17 cellular contexts compared by ENCODE assay signal in the genomic region with DNA sequence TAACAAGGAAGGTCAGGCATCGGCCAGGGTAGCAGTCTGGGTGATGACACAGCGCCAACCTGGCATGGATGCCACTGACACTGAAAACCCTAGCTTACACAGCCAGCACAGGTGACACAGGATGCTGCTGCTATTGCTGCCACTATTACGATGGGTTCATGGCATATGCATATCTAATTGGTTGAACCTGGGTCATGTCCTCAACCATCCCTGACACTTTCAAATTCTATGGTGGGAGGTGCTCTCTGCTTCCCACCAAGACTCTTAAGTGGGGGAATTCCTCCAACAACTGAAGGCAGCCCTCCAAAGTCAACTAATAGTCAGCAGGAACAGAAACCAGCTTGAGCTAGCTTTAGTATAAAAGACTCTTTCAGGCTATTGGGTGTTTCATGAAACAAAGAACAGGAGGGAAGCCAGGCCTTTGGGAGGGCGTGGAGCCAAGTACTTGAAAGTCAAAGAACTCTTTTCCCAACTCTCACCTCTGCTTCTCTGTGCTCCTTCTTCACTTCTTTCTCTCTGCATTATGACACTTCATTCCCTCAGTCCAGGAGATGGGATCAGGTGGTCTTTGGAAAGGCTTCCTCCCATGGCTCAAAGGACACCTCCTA. TPM values are rescaled to one million over a fixed set of nuclear protein-coding genes. Genes with fewer than 3 reads are reported as not detected.
DNase-seq lines count a peak whose midpoint lies in the region; ATAC-seq and TF ChIP-seq lines count a peak whose summit lies in the region.
"Had no signal": no experiment of that assay in that cellular context is flagged by ENCODE, and none has a peak within 500 bp of the region (broad histone marks: within the 10 kb centered on the region; RNA-seq: fewer than 3 reads in every experiment).

No MANE protein-coding gene starts in this region.

- H4K20me1 ChIP-seq in mammary epithelial cell (ENCODE audit: insufficient read depth, low read length), result no peaks in the 10 kb centered on the region
- H4K20me1 ChIP-seq: BLaER1 had no signal

- dilution Hi-C loops in mammary epithelial cell (cut with HindIII; ENCODE audit: low sequenced_read_pairs), result no loop called here

- intact Hi-C loops in mammary epithelial cell (cut with micrococcal nuclease), result no loop called here

- DNase-seq in mammary epithelial cell, result peak; percentile 32
- DNase-seq in hepatic stellate cell (ENCODE audit: low spot score), result no peak
- DNase-seq in WTC11 (ENCODE audit: low spot score), result no peak
- no peak for DNase-seq in OCI-M1 (lab: John Stamatoyannopoulos, UW)
- DNase-seq: activated CD4-positive, alpha-beta T cell treated with anti-CD3 and anti-CD28 coated beads for 36 hours; effector memory CD4-positive, alpha-beta T cell; gastrocnemius medialis; IMR-90; midbrain; NCI-H1092 treated with DMSO at 0.1 percent for 48 hours; PC-9 had no signal

- H2AFZ ChIP-seq in mammary epithelial cell (ENCODE audit: low read depth, low read length), result no peak overlapping the region
- H2AFZ ChIP-seq: PC-9 had no signal

- no peak overlapping the region for H3K9ac ChIP-seq in mammary epithelial cell (ENCODE audit: insufficient read depth, low read length)
- H3K9ac ChIP-seq: BLaER1 had no signal

- H3K4me1 Mint-ChIP-seq in WTC11, result peaks cover 14% of the 10 kb centered on the region

- TF ChIP-seq POLR2A in GM18505 (IDR thresholded peaks at IDR 0.05; ENCODE audit: borderline replicate concordance, extremely low read depth, insufficient read depth, insufficient read length), result no peak

- no peak overlapping the region for H3K27ac ChIP-seq in mammary epithelial cell (ENCODE audit: insufficient read depth, low read depth, low read length)
- H3K27ac ChIP-seq: BLaER1, gastrocnemius medialis, PC-9 had no signal

- peaks cover 14% of the 10 kb centered on the region for H3K4me1 ChIP-seq in mammary epithelial cell (ENCODE audit: insufficient read depth, low read length)

- no peaks in the 10 kb centered on the region for H3K36me3 ChIP-seq in mammary epithelial cell (ENCODE audit: insufficient read depth, low read length)
- H3K36me3 ChIP-seq: BLaER1, gastrocnemius medialis had no signal

- H3K4me3 Mint-ChIP-seq in WTC11, result no peak overlapping the region
- H3K4me3 Mint-ChIP-seq: activated CD4-positive, alpha-beta T cell treated with anti-CD3 and anti-CD28 coated beads for 36 hours; activated T-helper 1 cell treated with anti-CD3 and anti-CD28 coated beads, Interleukin-12 subunit alpha, Interleukin-12 subunit beta, Interleukin-2, Interleukin-4 antibody, amounts not matched to agents 30 ng/mL and 10 ng/mL and 1 ng/mL, durations not matched to agents 14 hours and 24 hours and 36 hours had no signal

- CTCF ChIA-PET in mammary epithelial cell (lab: Charles Lee; ENCODE audit: low non-redundant PET), result no interaction called here
- CTCF ChIA-PET in WTC11 (lab: Charles Lee), result no interaction called here

- no peaks in the 10 kb centered on the region for H3K79me2 ChIP-seq in mammary epithelial cell (ENCODE audit: insufficient read depth, low read length)

- H3K9me3 ChIP-seq in mammary epithelial cell (replicated peaks; ENCODE audit: insufficient read depth, low read length), result no peaks in the 10 kb centered on the region
- H3K9me3 ChIP-seq: BLaER1, gastrocnemius medialis had no signal

- POLR2A ChIA-PET in WTC11 (lab: Charles Lee), result no interaction called here

- no peak overlapping the region for H3K4me3 ChIP-seq in mammary epithelial cell (replicated peaks in 1 of 3; ENCODE audit: insufficient read depth in 1 of 3, low read depth in 2 of 3, low read length in 3 of 3)
- H3K4me3 ChIP-seq: BLaER1, gastrocnemius medialis, PC-9 had no signal

- no peaks in the 10 kb centered on the region for H3K27me3 Mint-ChIP-seq in WTC11 (ENCODE audit: low read depth)
- H3K27me3 Mint-ChIP-seq: activated CD4-positive, alpha-beta T cell treated with anti-CD3 and anti-CD28 coated beads for 36 hours had no signal

- WGBS in mammary epithelial cell (ENCODE audit: low coverage, missing lambda C conversion rate), result 35% methylated on average over 4 of the region's 4 CpGs

- H3K9me3 Mint-ChIP-seq in WTC11, result peaks cover 4% of the 10 kb centered on the region; the same call in 1 of the 2 replicates

- ATAC-seq in GM18505 (IDR thresholded peaks at IDR 0.05; ENCODE audit: unreplicated experiment) (peak; percentile 19), GM19463 (IDR thresholded peaks at IDR 0.05; ENCODE audit: unreplicated experiment) (peak; percentile 28), HG02981 (IDR thresholded peaks at IDR 0.05; ENCODE audit: unreplicated experiment) (peak; percentile 16), HG02840 (IDR thresholded peaks at IDR 0.05; ENCODE audit: low FRiP score, unreplicated experiment) (no peak), WTC11 (no peak)
- ATAC-seq: activated CD4-positive, alpha-beta T cell treated with anti-CD3 and anti-CD28 coated beads for 36 hours; gastrocnemius medialis had no signal

- no peak overlapping the region for H3K4me2 ChIP-seq in mammary epithelial cell (ENCODE audit: insufficient read depth, low read depth, low read length)
- H3K4me2 ChIP-seq: BLaER1, PC-9 had no signal

- H3K27me3 ChIP-seq in mammary epithelial cell (ENCODE audit: insufficient read depth, low read length), result no peaks in the 10 kb centered on the region
- H3K27me3 ChIP-seq: BLaER1, gastrocnemius medialis had no signal

- in situ Hi-C loops in mammary epithelial cell (cut with MboI; ENCODE audit: low sequenced_read_pairs in 2 of 2), result no loop called here

- no peak for TF ChIP-seq CTCF in mammary epithelial cell (conservative IDR thresholded peaks at IDR 0.05 in 1 of 2, IDR thresholded peaks at IDR 0.05 in 1 of 2; ENCODE audit: extremely low read depth in 1 of 2, insufficient read depth in 1 of 2, low read depth in 1 of 2, low read length in 2 of 2)
- TF ChIP-seq CTCF in WTC11 (IDR thresholded peaks at IDR 0.05), result no peak

- no peak overlapping the region for H3K27ac Mint-ChIP-seq in WTC11
- H3K27ac Mint-ChIP-seq: activated CD4-positive, alpha-beta T cell treated with anti-CD3 and anti-CD28 coated beads for 36 hours; activated T-helper 1 cell treated with anti-CD3 and anti-CD28 coated beads, Interleukin-12 subunit alpha, Interleukin-12 subunit beta, Interleukin-2, Interleukin-4 antibody, amounts not matched to agents 30 ng/mL and 10 ng/mL and 1 ng/mL, durations not matched to agents 14 hours and 24 hours and 36 hours had no signal

- no TSS peak for BruUV-seq in mammary epithelial cell (replicated peaks; lab: Mats Ljungman, UMichigan)

- H3K36me3 Mint-ChIP-seq in WTC11, result no peaks in the 10 kb centered on the region

TF ChIP-seq in WTC11, 78 proteins besides CTCF, POLR2A, EP300 and RAD21 (continues in another document):
- TF ChIP-seq CREM (CRISPR knock-in tag; IDR thresholded peaks at IDR 0.05) (no peak), ZNF317 (CRISPR knock-in tag; IDR thresholded peaks at IDR 0.05; ENCODE audit: borderline replicate concordance, low read depth) (no peak), ELF4 (CRISPR knock-in tag; IDR thresholded peaks at IDR 0.05; ENCODE audit: low read depth) (no peak), CREB1 (CRISPR knock-in tag; IDR thresholded peaks at IDR 0.05) (no peak), NFE2L1 (CRISPR knock-in tag; IDR thresholded peaks at IDR 0.05) (no peak), MXD4 (CRISPR knock-in tag; IDR thresholded peaks at IDR 0.05; ENCODE audit: borderline replicate concordance) (no peak), ZNF671 (CRISPR knock-in tag; IDR thresholded peaks at IDR 0.05) (no peak)
- TF ChIP-seq, protein P1, sequence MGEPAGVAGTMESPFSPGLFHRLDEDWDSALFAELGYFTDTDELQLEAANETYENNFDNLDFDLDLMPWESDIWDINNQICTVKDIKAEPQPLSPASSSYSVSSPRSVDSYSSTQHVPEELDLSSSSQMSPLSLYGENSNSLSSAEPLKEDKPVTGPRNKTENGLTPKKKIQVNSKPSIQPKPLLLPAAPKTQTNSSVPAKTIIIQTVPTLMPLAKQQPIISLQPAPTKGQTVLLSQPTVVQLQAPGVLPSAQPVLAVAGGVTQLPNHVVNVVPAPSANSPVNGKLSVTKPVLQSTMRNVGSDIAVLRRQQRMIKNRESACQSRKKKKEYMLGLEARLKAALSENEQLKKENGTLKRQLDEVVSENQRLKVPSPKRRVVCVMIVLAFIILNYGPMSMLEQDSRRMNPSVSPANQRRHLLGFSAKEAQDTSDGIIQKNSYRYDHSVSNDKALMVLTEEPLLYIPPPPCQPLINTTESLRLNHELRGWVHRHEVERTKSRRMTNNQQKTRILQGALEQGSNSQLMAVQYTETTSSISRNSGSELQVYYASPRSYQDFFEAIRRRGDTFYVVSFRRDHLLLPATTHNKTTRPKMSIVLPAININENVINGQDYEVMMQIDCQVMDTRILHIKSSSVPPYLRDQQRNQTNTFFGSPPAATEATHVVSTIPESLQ (CRISPR knock-in tag; IDR thresholded peaks at IDR 0.05), result no peak
- TF ChIP-seq, protein P2, sequence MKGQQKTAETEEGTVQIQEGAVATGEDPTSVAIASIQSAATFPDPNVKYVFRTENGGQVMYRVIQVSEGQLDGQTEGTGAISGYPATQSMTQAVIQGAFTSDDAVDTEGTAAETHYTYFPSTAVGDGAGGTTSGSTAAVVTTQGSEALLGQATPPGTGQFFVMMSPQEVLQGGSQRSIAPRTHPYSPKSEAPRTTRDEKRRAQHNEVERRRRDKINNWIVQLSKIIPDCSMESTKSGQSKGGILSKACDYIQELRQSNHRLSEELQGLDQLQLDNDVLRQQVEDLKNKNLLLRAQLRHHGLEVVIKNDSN (CRISPR knock-in tag; IDR thresholded peaks at IDR 0.05), result no peak

RNA-seq across cellular contexts. Expression of a gene that starts 21.3 kb away (rescaled TPM):
- total RNA-seq in mammary epithelial cell (100 to 1,000 TPM in 1 of 2 donors, 10 to 100 TPM in 1; 28.5 to 106 TPM), WTC11 (2021) (239 to 273 TPM (median 270 TPM) in 3 replicates)
- 381 TPM for polyA plus RNA-seq in mammary epithelial cell
- polyA minus RNA-seq in mammary epithelial cell, result 53.7 TPM

RNA-seq across cellular contexts. Expression of a gene that starts 24.0 kb away (rescaled TPM):
- 10 to 100 TPM; 38.3 to 38.7 TPM for total RNA-seq in mammary epithelial cell
- 21.4 TPM for polyA plus RNA-seq in mammary epithelial cell
- polyA minus RNA-seq in mammary epithelial cell, result 34.9 TPM
- total RNA-seq in WTC11 (2021), result 28.7 to 33.3 TPM (median 32.5 TPM) in 3 replicates

RNA-seq across cellular contexts. Expression of a gene that starts 43.1 kb away (rescaled TPM):
- 1 to 10 TPM; 1.6 to 2.8 TPM for total RNA-seq in mammary epithelial cell
- polyA plus RNA-seq in mammary epithelial cell, result 1.3 TPM
- polyA minus RNA-seq in mammary epithelial cell, result not detected
- total RNA-seq in WTC11 (2021), result 5.4 to 7.2 TPM (median 6.3 TPM) in 3 replicates

Comparison
In these comparisons a context has a peak if more than half of its experiments do, and no peak if none do; other contexts are left out.
1. ATAC-seq: peak in GM18505 (single experiment), GM19463 (single experiment) and HG02981 (single experiment); none in HG02840 (single experiment) and WTC11 (single experiment).